Comparison of ENCODE assay signal across 8 cellular contexts in the genomic region with DNA sequence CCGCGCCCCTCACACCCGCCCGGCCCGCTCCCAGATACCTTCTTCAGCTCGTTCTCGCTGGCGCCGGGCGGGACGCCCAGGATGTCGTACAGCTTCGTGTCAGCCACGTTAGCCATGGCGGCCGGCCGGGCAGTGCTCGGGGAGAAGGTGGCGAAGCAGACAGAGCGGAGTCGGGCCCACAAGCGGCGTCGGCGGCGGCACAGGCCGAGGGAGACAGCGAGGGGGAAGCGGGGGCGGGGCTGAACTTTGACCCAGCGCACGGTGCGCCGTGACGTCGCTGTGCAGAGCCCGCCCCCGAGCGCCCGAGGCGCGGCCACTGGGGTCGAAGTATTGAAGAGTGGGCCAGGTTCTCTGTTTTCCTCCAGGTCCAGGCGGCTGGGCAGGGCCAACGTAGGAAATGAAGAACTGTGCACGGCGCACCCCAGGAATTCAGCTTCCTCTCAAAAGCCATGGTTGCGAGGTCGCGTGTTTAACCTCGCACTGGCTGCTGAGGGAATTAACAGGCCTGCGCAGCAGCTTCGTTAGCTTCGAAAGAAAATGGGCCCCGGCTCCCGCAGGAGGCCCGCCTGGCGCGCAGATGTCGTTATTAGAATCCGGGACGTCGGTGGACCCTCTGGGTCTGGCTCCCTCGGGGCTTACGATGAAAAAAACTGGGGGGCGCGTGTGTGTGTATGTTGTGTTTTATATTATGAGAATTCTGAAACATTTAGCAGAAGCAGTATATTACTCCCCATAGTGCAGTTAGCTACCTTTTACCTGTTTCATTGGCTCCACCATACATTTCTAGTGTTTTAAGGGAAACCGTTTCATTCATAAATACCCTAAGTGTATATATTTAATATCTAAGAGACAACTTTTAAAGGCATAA. TPM values are rescaled to one million over a fixed set of nuclear protein-coding genes. Genes with fewer than 3 reads are reported as not detected.
DNase-seq lines count a peak whose midpoint lies in the region; ATAC-seq, FAIRE-seq and TF ChIP-seq lines count a peak whose summit lies in the region.

DNAJA2 (minus strand) TSS at position 218 of the 868 bp plus-strand sequence; CDS start at position 116, 102 bp downstream.

- peaks cover 28% of the 10 kb centered on the region for H3K4me1 ChIP-seq in HUES6 (ENCODE audit: control insufficient read depth, insufficient read depth, low read length)
- peaks cover 34% of the 10 kb centered on the region for H3K4me1 ChIP-seq in OCI-LY1 (ENCODE audit: insufficient read depth, low read length, severe bottlenecking)
- H3K4me1 ChIP-seq in mononuclear cell (ENCODE audit: insufficient read depth, low read length), result peaks cover 33% of the 10 kb centered on the region

- TF ChIP-seq CTCF in D721Med (IDR thresholded peaks at IDR 0.05; ENCODE audit: insufficient read depth, missing control alignments), result no peak
- TF ChIP-seq CTCF in OCI-LY1 (IDR thresholded peaks at IDR 0.05; ENCODE audit: low read length), result no peak
- no peak for TF ChIP-seq CTCF in epithelial cell of esophagus (IDR thresholded peaks at IDR 0.05; ENCODE audit: insufficient read depth, low read depth, low read length, missing control alignments)

- ATAC-seq in GM21423 (IDR thresholded peaks at IDR 0.05; ENCODE audit: unreplicated experiment), result peak; percentile 90

- H3K9me2 ChIP-seq in OCI-LY1 (ENCODE audit: low read depth, low read length), result no peaks in the 10 kb centered on the region

- H3K4me2 ChIP-seq in OCI-LY1 (ENCODE audit: low read length), result peak within 1 kb of the TSS; percentile 97

- H3F3A ChIP-seq in OCI-LY1 (ENCODE audit: insufficient read depth, low read length), result no peaks in the 10 kb centered on the region

- H3K9me3 ChIP-seq in HUES6 (ENCODE audit: control insufficient read depth, insufficient read depth, low read depth, low read length) (no peaks in the 10 kb centered on the region), OCI-LY1 (ENCODE audit: low read length) (no peaks in the 10 kb centered on the region), mononuclear cell (ENCODE audit: low read depth, low read length) (no peaks in the 10 kb centered on the region)

- H3K4me3 ChIP-seq in HUES6 (ENCODE audit: low read depth, low read length) (peak within 1 kb of the TSS; percentile 76), OCI-LY1 (ENCODE audit: low read depth, low read length, poor library complexity, severe bottlenecking) (peak within 1 kb of the TSS; percentile 77), epithelial cell of esophagus (ENCODE audit: low read length) (peak within 1 kb of the TSS; percentile 78), mononuclear cell (ENCODE audit: low read length) (peak within 1 kb of the TSS; percentile 83)

- H4K20me1 ChIP-seq in OCI-LY1 (ENCODE audit: insufficient read depth, low read length), result 0 out of 2 replicates have a peak, but pooled peaks cover 7% of the 10 kb centered on the region

- H3K36me3 ChIP-seq in HUES6 (ENCODE audit: control insufficient read depth, insufficient read depth, low read length) (peaks cover 28% of the 10 kb centered on the region), OCI-LY1 (ENCODE audit: insufficient read depth, low read length) (peaks cover 23% of the 10 kb centered on the region)

- H3K79me2 ChIP-seq in OCI-LY1 (ENCODE audit: insufficient read depth, low read length), result peaks cover 37% of the 10 kb centered on the region

- peak within 1 kb of the TSS; percentile 93 for H3K9ac ChIP-seq in HUES6 (ENCODE audit: low read length)
- peak within 1 kb of the TSS; percentile 75 for H3K9ac ChIP-seq in OCI-LY1 (ENCODE audit: low read length)

- no peak within 1 kb of the TSS for H2AFZ ChIP-seq in OCI-LY1 (ENCODE audit: low read length)

- no peak for FAIRE-seq in D721Med (lab: Jason Lieb, UNC)

- H3K27ac ChIP-seq in HUES6 (ENCODE audit: low read depth, low read length) (peak within 1 kb of the TSS; percentile 96), OCI-LY1 (ENCODE audit: low read depth, low read length, poor library complexity, severe bottlenecking) (peak within 1 kb of the TSS; percentile 71)

- DNase-seq in D721Med (ENCODE audit: insufficient read length, low spot score) (peak; percentile 37), activated T-cell treated with anti-CD3 and anti-CD28 coated beads for 1 hour (ENCODE audit: low read depth) (peak; percentile 89), epithelial cell of esophagus (ENCODE audit: low read depth) (peak; percentile 88)
- peak; percentile 91 to 93 for DNase-seq in stimulated activated CD8-positive, alpha-beta memory T cell treated with anti-CD3 and anti-CD28 coated beads, Interleukin-2, amount 100 ng/mL, for 48 hours (ENCODE audit: low read depth in 2 of 2)

- H3K27me3 ChIP-seq in HUES6 (ENCODE audit: control insufficient read depth, insufficient read depth, low read length) (no peaks in the 10 kb centered on the region), OCI-LY1 (ENCODE audit: insufficient read depth, low read length) (no peaks in the 10 kb centered on the region), mononuclear cell (ENCODE audit: insufficient read depth, low read length) (no peaks in the 10 kb centered on the region)

RNA-seq across cellular contexts. Expression of gene DNAJA2, which starts in this region (rescaled TPM):
- 76.4 TPM for total RNA-seq in mononuclear cell

Comparison
In these comparisons a context has a peak if more than half of its experiments do, and no peak if none do; other contexts are left out.
1. Peak in every context shown above with its lines: DNase-seq, ATAC-seq, H3K4me3 ChIP-seq and H3K27ac ChIP-seq.
2. DNase-seq: peak in every context shown above with its lines; median percentile 92 in stimulated activated CD8-positive, alpha-beta memory T cell treated with anti-CD3 and anti-CD28 coated beads, Interleukin-2, amount 100 ng/mL, for 48 hours; 89 in activated T-cell treated with anti-CD3 and anti-CD28 coated beads for 1 hour; 88 in epithelial cell of esophagus; 37 in D721Med.